Comparison of ENCODE assay signal across 21 cellular contexts in the genomic region with DNA sequence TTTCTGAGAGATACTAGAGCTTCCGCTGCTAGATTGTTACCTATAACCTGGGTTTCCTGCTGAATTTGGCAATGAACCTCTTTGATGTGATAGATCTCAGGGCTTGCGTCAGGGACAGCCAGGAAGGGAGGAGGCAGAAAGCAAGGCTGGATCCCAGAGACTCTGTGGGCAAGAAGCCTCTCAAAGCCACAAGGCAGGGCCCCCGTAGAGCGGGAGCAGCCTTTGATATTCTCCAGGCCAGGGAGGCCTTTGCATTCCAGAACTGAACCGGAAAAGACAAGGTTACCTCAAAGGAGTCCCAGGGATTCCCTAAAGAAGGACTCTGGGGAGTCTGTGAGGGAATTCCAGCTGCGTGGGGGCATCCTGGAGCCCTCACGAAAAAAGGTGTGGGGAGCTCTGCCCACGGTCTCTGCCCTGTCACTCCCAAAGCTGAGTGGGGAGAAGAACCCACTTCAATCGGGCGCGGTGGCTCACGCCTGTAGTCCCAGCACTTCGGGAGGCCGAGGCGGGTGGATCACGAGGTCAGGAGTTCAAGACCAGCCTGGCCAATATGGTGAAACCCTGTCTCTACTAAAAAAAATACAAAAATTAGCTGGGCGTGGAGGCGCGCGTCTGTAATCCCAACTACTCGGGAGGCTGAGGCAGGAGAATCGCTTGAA. TPM values are rescaled to one million over a fixed set of nuclear protein-coding genes. Genes with fewer than 3 reads are reported as not detected.
DNase-seq lines count a peak whose midpoint lies in the region; ATAC-seq and TF ChIP-seq lines count a peak whose summit lies in the region.
"Had no signal": no experiment of that assay in that cellular context is flagged by ENCODE, and none has a peak within 500 bp of the region (broad histone marks: within the 10 kb centered on the region; RNA-seq: fewer than 3 reads in every experiment).

No MANE protein-coding gene starts in this region.

- no peaks in the 10 kb centered on the region for H3K36me3 ChIP-seq in CD4-positive, CD25-positive, alpha-beta regulatory T cell (ENCODE audit: control insufficient read depth, insufficient read depth, low read length)
- H3K36me3 ChIP-seq in HUES64 (ENCODE audit: insufficient read depth, low read length) (no peaks in the 10 kb centered on the region), uterus (no peaks in the 10 kb centered on the region)
- H3K36me3 ChIP-seq in naive thymus-derived CD4-positive, alpha-beta T cell (ENCODE audit: control insufficient read depth in 2 of 3, insufficient read depth in 3 of 3, low read length in 3 of 3), result no peaks in the 10 kb centered on the region
- H3K36me3 ChIP-seq: thyroid gland, vagina had no signal

- peaks cover 5 to 17% (median 7%) of the 10 kb centered on the region in 4 donors for H3K4me1 Mint-ChIP-seq in CD4-positive, CD25-positive, alpha-beta regulatory T cell
- peaks cover 1 to 16% (median 9%) of the 10 kb centered on the region in 7 donors for H3K4me1 Mint-ChIP-seq in naive thymus-derived CD4-positive, alpha-beta T cell
- H3K4me1 Mint-ChIP-seq in T-helper 2 cell treated with Interferon-gamma antibody and Interleukin-4, amounts not matched to agents 5 μg/mL and 100 μg/mL, for 36 hours (ENCODE audit: low read depth), result peaks cover 3% of the 10 kb centered on the region

- peak overlapping the region; percentile 49 to 64 (median 63) for H3K27ac Mint-ChIP-seq in CD4-positive, CD25-positive, alpha-beta regulatory T cell
- H3K27ac Mint-ChIP-seq in naive thymus-derived CD4-positive, alpha-beta T cell, result peak overlapping the region in 7 of 9 donors; percentile 47 to 86 (median 76)
- H3K27ac Mint-ChIP-seq in T-helper 2 cell treated with Interferon-gamma antibody and Interleukin-4, amounts not matched to agents 5 μg/mL and 100 μg/mL, for 36 hours, result no peak overlapping the region
- H3K27ac Mint-ChIP-seq: activated CD4-positive, alpha-beta T cell treated with anti-CD3 and anti-CD28 coated beads, Interleukin-2, amount 10 ng/mL, durations not matched to agents 24 days and 14 days had no signal

- no peaks in the 10 kb centered on the region for H3K4me1 ChIP-seq in CD4-positive, CD25-positive, alpha-beta regulatory T cell (ENCODE audit: control insufficient read depth, insufficient read depth, low read length, poor library complexity, severe bottlenecking)
- H3K4me1 ChIP-seq in HUES64 (ENCODE audit: insufficient read depth, low read length) (no peaks in the 10 kb centered on the region), uterus (no peaks in the 10 kb centered on the region)
- H3K4me1 ChIP-seq in naive thymus-derived CD4-positive, alpha-beta T cell (ENCODE audit: control insufficient read depth in 2 of 2, insufficient read depth in 2 of 2, low read length in 2 of 2), result peaks cover 4 to 5% of the 10 kb centered on the region in 2 donors
- H3K4me1 ChIP-seq: thyroid gland, vagina had no signal

- intact Hi-C loops in naive thymus-derived CD4-positive, alpha-beta T cell (cut with micrococcal nuclease), result loop anchor here (1.0 to 5.0 kb wide), 4 partner anchors 52 to 1173 kb away; partner anchors contain the start of gene C1QBP (in 2 of the 2)
- intact Hi-C loops in uterus (cut with DNase I; ENCODE audit: low total_unique reads), result no loop called here

- H3K27ac ChIP-seq in CD4-positive, CD25-positive, alpha-beta regulatory T cell (ENCODE audit: insufficient read depth, low read length, poor library complexity, severe bottlenecking), result no peak overlapping the region
- H3K27ac ChIP-seq in HUES64 (ENCODE audit: low read depth, low read length), result peak overlapping the region; percentile 45; the same call in 1 of the 2 replicates
- no peak overlapping the region for H3K27ac ChIP-seq in naive thymus-derived CD4-positive, alpha-beta T cell (ENCODE audit: low read depth, low read length)
- H3K27ac ChIP-seq in uterus, result no peak overlapping the region
- H3K27ac ChIP-seq: thyroid gland, vagina, VCaP had no signal

- no peak for TF ChIP-seq POLR2A in uterus (IDR thresholded peaks at IDR 0.05)

- no peak for TF ChIP-seq CTCF in choroid plexus epithelial cell (conservative IDR thresholded peaks at IDR 0.05; ENCODE audit: low read depth, low read length)
- no peak for TF ChIP-seq CTCF in uterus (IDR thresholded peaks at IDR 0.05)

- no peak for ATAC-seq in CD4-positive, CD25-positive, alpha-beta regulatory T cell (ENCODE audit: low read depth in 2 of 2)
- ATAC-seq in naive thymus-derived CD4-positive, alpha-beta T cell, result no peak
- no peak for ATAC-seq in HG02571 (IDR thresholded peaks at IDR 0.05; ENCODE audit: unreplicated experiment)

- no peak overlapping the region for H3K4me3 ChIP-seq in CD4-positive, CD25-positive, alpha-beta regulatory T cell (ENCODE audit: low read depth, low read length)
- H3K4me3 ChIP-seq in HUES64 (ENCODE audit: low read length) (no peak overlapping the region), choroid plexus epithelial cell (ENCODE audit: low read depth, low read length) (no peak overlapping the region), uterus (no peak overlapping the region)
- no peak overlapping the region for H3K4me3 ChIP-seq in naive thymus-derived CD4-positive, alpha-beta T cell (ENCODE audit: low read length)
- H3K4me3 ChIP-seq: thyroid gland, vagina had no signal

- WGBS in HUES64, result 45% methylated on average over 22 of the region's 22 CpGs

- H3K9me3 Mint-ChIP-seq in CD4-positive, CD25-positive, alpha-beta regulatory T cell, result no peaks in the 10 kb centered on the region
- peaks cover 0 to 2% (median 0%) of the 10 kb centered on the region in 11 donors for H3K9me3 Mint-ChIP-seq in naive thymus-derived CD4-positive, alpha-beta T cell
- no peaks in the 10 kb centered on the region for H3K9me3 Mint-ChIP-seq in T-helper 2 cell treated with Interferon-gamma antibody and Interleukin-4, amounts not matched to agents 5 μg/mL and 100 μg/mL, for 36 hours
- H3K9me3 Mint-ChIP-seq: activated CD4-positive, alpha-beta T cell treated with anti-CD3 and anti-CD28 coated beads, Interleukin-2, amount 10 ng/mL, durations not matched to agents 24 days and 14 days; activated naive CD4-positive, alpha-beta T cell treated with anti-CD3 and anti-CD28 coated beads, Interleukin-2, amount 50 U/mL, for 72 hours; CD14-positive monocyte; natural killer cell treated with Interleukin-12 subunit alpha and Interleukin-12 subunit beta and Interleukin-15 and Interleukin-18, amount 100 ng/mL, for 72 hours had no signal

- no peaks in the 10 kb centered on the region for H3K9me3 ChIP-seq in CD4-positive, CD25-positive, alpha-beta regulatory T cell (ENCODE audit: control insufficient read depth in 2 of 2, low read length in 2 of 2)
- no peaks in the 10 kb centered on the region for H3K9me3 ChIP-seq in HUES64 (ENCODE audit: insufficient read depth, low read depth, low read length)
- no peaks in the 10 kb centered on the region for H3K9me3 ChIP-seq in naive thymus-derived CD4-positive, alpha-beta T cell (ENCODE audit: control insufficient read depth in 2 of 3, low read length in 3 of 3)
- H3K9me3 ChIP-seq in uterus, result no peaks in the 10 kb centered on the region
- H3K9me3 ChIP-seq: thyroid gland, vagina had no signal

- no peaks in the 10 kb centered on the region for H3K27me3 ChIP-seq in CD4-positive, CD25-positive, alpha-beta regulatory T cell (ENCODE audit: control insufficient read depth, insufficient read depth, low read length)
- no peaks in the 10 kb centered on the region for H3K27me3 ChIP-seq in HUES64 (ENCODE audit: insufficient read depth, low read length)
- H3K27me3 ChIP-seq in naive thymus-derived CD4-positive, alpha-beta T cell (ENCODE audit: control insufficient read depth in 2 of 2, insufficient read depth in 2 of 2, low read length in 2 of 2), result no peaks in the 10 kb centered on the region
- no peaks in the 10 kb centered on the region for H3K27me3 ChIP-seq in uterus
- H3K27me3 ChIP-seq: thyroid gland, vagina had no signal

- POLR2A ChIA-PET in naive thymus-derived CD4-positive, alpha-beta T cell (lab: Charles Lee), result interaction anchor here (1.0 to 1.4 kb wide), 3 partner anchors 11 to 38 kb away, joined by 3 to 5 read pairs (median 3); partner anchors contain the start of gene RABEP1

- peak overlapping the region in 1 of 4 donors; percentile 38 for H3K4me3 Mint-ChIP-seq in CD4-positive, CD25-positive, alpha-beta regulatory T cell
- peak overlapping the region in 6 of 10 donors; percentile 33 to 57 (median 45) for H3K4me3 Mint-ChIP-seq in naive thymus-derived CD4-positive, alpha-beta T cell
- H3K4me3 Mint-ChIP-seq in T-helper 2 cell treated with Interferon-gamma antibody and Interleukin-4, amounts not matched to agents 5 μg/mL and 100 μg/mL, for 36 hours, result no peak overlapping the region
- H3K4me3 Mint-ChIP-seq: activated CD4-positive, alpha-beta T cell treated with anti-CD3 and anti-CD28 coated beads, Interleukin-2, amount 10 ng/mL, durations not matched to agents 24 days and 14 days; CD14-positive monocyte; natural killer cell treated with Interleukin-12 subunit alpha and Interleukin-12 subunit beta and Interleukin-15 and Interleukin-18, amount 100 ng/mL, for 72 hours had no signal

- CTCF ChIA-PET in naive thymus-derived CD4-positive, alpha-beta T cell (lab: Charles Lee), result interaction anchor here (0.7 to 1.6 kb wide), 5 partner anchors 14 to 168 kb away, joined by 3 to 5 read pairs (median 4); partner anchors contain the start of gene SCIMP

- DNase-seq in CD4-positive, CD25-positive, alpha-beta regulatory T cell, result no peak
- peak; percentile 58 for DNase-seq in choroid plexus epithelial cell (ENCODE audit: low read depth)
- peak in 3 of 9 donors; percentile 14 to 31 (median 19) for DNase-seq in naive thymus-derived CD4-positive, alpha-beta T cell
- no peak for DNase-seq in HUDEP-2 (lab: John Stamatoyannopoulos, UW; ENCODE audit: unreplicated experiment in 76 of 76)
- DNase-seq in uterus, result no peak
- DNase-seq in T-helper 2 cell treated with Interferon-gamma antibody and Interleukin-4, amounts not matched to agents 5 μg/mL and 100 μg/mL, for 36 hours (ENCODE audit: low spot score), result no peak
- DNase-seq: SIG-M5 had no signal

- no peak overlapping the region for H3K9ac ChIP-seq in HUES64 (ENCODE audit: low read depth, low read length)

- H3K36me3 Mint-ChIP-seq in CD4-positive, CD25-positive, alpha-beta regulatory T cell, result peaks cover 4% of the 10 kb centered on the region
- H3K36me3 Mint-ChIP-seq in naive thymus-derived CD4-positive, alpha-beta T cell, result peaks cover 0 to 4% (median 0%) of the 10 kb centered on the region in 5 donors
- H3K36me3 Mint-ChIP-seq in T-helper 2 cell treated with Interferon-gamma antibody and Interleukin-4, amounts not matched to agents 5 μg/mL and 100 μg/mL, for 36 hours (ENCODE audit: low read depth), result no peaks in the 10 kb centered on the region
- H3K36me3 Mint-ChIP-seq: activated naive CD4-positive, alpha-beta T cell treated with anti-CD3 and anti-CD28 coated beads, Interleukin-2, amount 50 U/mL, for 72 hours; natural killer cell treated with Interleukin-12 subunit alpha and Interleukin-12 subunit beta and Interleukin-15 and Interleukin-18, amount 100 ng/mL, for 72 hours had no signal

- H3K27me3 Mint-ChIP-seq in CD4-positive, CD25-positive, alpha-beta regulatory T cell, result no peaks in the 10 kb centered on the region
- no peaks in the 10 kb centered on the region for H3K27me3 Mint-ChIP-seq in naive thymus-derived CD4-positive, alpha-beta T cell
- peaks cover 2% of the 10 kb centered on the region for H3K27me3 Mint-ChIP-seq in T-helper 2 cell treated with Interferon-gamma antibody and Interleukin-4, amounts not matched to agents 5 μg/mL and 100 μg/mL, for 36 hours (ENCODE audit: low read depth)
- H3K27me3 Mint-ChIP-seq: activated CD4-positive, alpha-beta T cell treated with anti-CD3 and anti-CD28 coated beads, Interleukin-2, amount 10 ng/mL, durations not matched to agents 24 days and 14 days; natural killer cell treated with Interleukin-12 subunit alpha and Interleukin-12 subunit beta and Interleukin-15 and Interleukin-18, amount 100 ng/mL, for 72 hours had no signal

RNA-seq across cellular contexts. Expression of gene SCIMP, which starts 14.3 kb away (rescaled TPM):
- total RNA-seq in CD4-positive, CD25-positive, alpha-beta regulatory T cell, result not detected
- 1 to 10 TPM in 1 of 4 donors, under 1 TPM in 3; 0.19 to 1.2 (median 0.29) TPM for polyA plus RNA-seq in CD4-positive, CD25-positive, alpha-beta regulatory T cell
- not detected for polyA plus RNA-seq in HUES64 (2013, experiment 1 of 2)
- polyA plus RNA-seq in HUES64 (2013, experiment 2 of 2), result not detected
- total RNA-seq in naive thymus-derived CD4-positive, alpha-beta T cell, result 10 to 100 TPM in 1 of 5 experiments, 1 to 10 TPM in 3, not detected in 1; 1.4 to 24.8 (median 1.6) TPM
- under 1 TPM; 0.33 to 0.35 TPM for polyA plus RNA-seq in naive thymus-derived CD4-positive, alpha-beta T cell
- total RNA-seq in uterus, result under 1 TPM in 2 of 4 donors, not detected in 2; 0.62 to 0.91 TPM
- total RNA-seq: A172; activated CD4-positive, alpha-beta T cell treated with anti-CD3 and anti-CD28 coated beads, Interleukin-2, amount 10 ng/mL, durations not matched to agents 24 days and 14 days; Daoy; fibroblast of villous mesenchyme; M059J; osteoblast had no signal

RNA-seq across cellular contexts. Expression of gene RABEP1, which starts 33.1 kb away (rescaled TPM):
- 45.5 TPM for total RNA-seq in CD4-positive, CD25-positive, alpha-beta regulatory T cell
- polyA plus RNA-seq in CD4-positive, CD25-positive, alpha-beta regulatory T cell, result 10 to 100 TPM; 23.7 to 29.0 (median 26.7) TPM
- 32.7 TPM for polyA plus RNA-seq in HUES64 (2013, experiment 1 of 2)
- polyA plus RNA-seq in HUES64 (2013, experiment 2 of 2), result 38.1 TPM
- 10 to 100 TPM; 37.3 to 58.5 (median 44.6) TPM for total RNA-seq in naive thymus-derived CD4-positive, alpha-beta T cell
- 10 to 100 TPM; 26.2 to 35.9 TPM for polyA plus RNA-seq in naive thymus-derived CD4-positive, alpha-beta T cell
- 10 to 100 TPM; 14.9 to 59.7 (median 38.8) TPM for total RNA-seq in uterus

RNA-seq across cellular contexts. Expression of gene ZNF594, which starts 57.3 kb away (rescaled TPM):
- 3.1 TPM for total RNA-seq in CD4-positive, CD25-positive, alpha-beta regulatory T cell
- 1 to 10 TPM in 3 of 4 donors, under 1 TPM in 1; 0.86 to 2.4 (median 1.8) TPM for polyA plus RNA-seq in CD4-positive, CD25-positive, alpha-beta regulatory T cell
- 5.7 TPM for polyA plus RNA-seq in HUES64 (2013, experiment 1 of 2)
- polyA plus RNA-seq in HUES64 (2013, experiment 2 of 2), result 4.2 TPM
- 10 to 100 TPM in 3 of 5 experiments, 1 to 10 TPM in 2; 4.8 to 35.7 (median 11.6) TPM for total RNA-seq in naive thymus-derived CD4-positive, alpha-beta T cell
- 1 to 10 TPM; 2.6 to 4.4 TPM for polyA plus RNA-seq in naive thymus-derived CD4-positive, alpha-beta T cell
- total RNA-seq in uterus, result 10 to 100 TPM in 3 of 4 donors, 1 to 10 TPM in 1; 7.9 to 43.3 (median 14.3) TPM
